In the genomic region with DNA sequence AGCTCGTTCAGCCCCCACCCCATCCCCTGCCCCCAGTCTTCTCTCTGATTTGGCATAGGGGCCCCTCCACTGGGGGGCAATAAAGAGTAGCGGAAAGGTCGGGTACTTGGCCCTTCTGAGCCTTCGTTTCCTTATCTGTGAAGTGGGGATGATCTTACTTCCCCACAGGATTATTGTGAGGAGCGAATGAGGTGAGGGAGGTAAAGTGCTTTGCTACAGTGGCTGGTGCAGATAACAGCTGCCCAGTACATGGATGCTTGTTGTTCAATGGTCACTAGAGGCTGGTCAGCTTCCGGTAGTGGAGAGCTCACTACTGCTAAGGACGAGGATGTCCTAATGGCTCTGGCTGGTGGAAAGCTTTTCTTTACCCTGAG, we compare ENCODE assay signal across 21 cellular contexts.
"Had no signal": no experiment of that assay in that cellular context is flagged by ENCODE, and none has a peak within 500 bp of the region (broad histone marks: within the 10 kb centered on the region; RNA-seq: fewer than 3 reads in every experiment).

No MANE protein-coding gene starts in this region.

- DNase-seq: activated CD4-positive, alpha-beta T cell treated with anti-CD3 and anti-CD28 coated beads for 36 hours; activated CD4-positive, alpha-beta T cell treated with anti-CD3 and anti-CD28 coated beads, Interleukin-2, amount 50 U/mL, for 48 hours; activated naive CD4-positive, alpha-beta T cell; activated naive CD8-positive, alpha-beta T cell treated with anti-CD3 and anti-CD28 coated beads for 36 hours; activated T-cell treated with anti-CD3 and anti-CD28 coated beads for 4 hours; amniotic stem cell; dermis blood vessel endothelial cell; effector memory CD8-positive, alpha-beta T cell; mucosa of descending colon; naive B cell; stimulated activated CD4-positive, alpha-beta T cell treated with anti-CD3 and anti-CD28 coated beads, Interleukin-12 subunit alpha, Interleukin-12 subunit beta, amount 100 ng/mL, for 4 hours; stimulated activated CD4-positive, alpha-beta T cell treated with anti-CD3 and anti-CD28 coated beads, Interleukin-1b, Interleukin-23, amount 100 ng/mL, for 48 hours; stimulated activated CD8-positive, alpha-beta memory T cell treated with anti-CD3 and anti-CD28 coated beads, Interleukin-4, amount 100 ng/mL, for 48 hours; stimulated activated naive CD4-positive, alpha-beta T cell; transverse colon had no signal

- H3K9me3 Mint-ChIP-seq: activated naive CD8-positive, alpha-beta T cell treated with anti-CD3 and anti-CD28 coated beads for 36 hours; activated T-helper 17 cell treated with anti-CD3 and anti-CD28 coated beads, Interleukin-2, amount 50 U/mL, for 72 hours; effector memory CD8-positive, alpha-beta T cell; memory B cell; naive B cell; neural crest cell had no signal

- H3K27me3 Mint-ChIP-seq: activated CD4-positive, alpha-beta T cell treated with anti-CD3 and anti-CD28 coated beads for 36 hours; activated T-helper 17 cell treated with anti-CD3 and anti-CD28 coated beads, Interleukin-2, amount 50 U/mL, for 72 hours had no signal

- H3K4me1 ChIP-seq: prostate gland had no signal

- H3K36me3 ChIP-seq: prostate gland, right atrium auricular region, transverse colon, vagina had no signal

- H3K27me3 ChIP-seq: right atrium auricular region, vagina had no signal

- H3K9me3 ChIP-seq: mucosa of descending colon, prostate gland, right atrium auricular region, transverse colon, vagina had no signal

- H3K36me3 Mint-ChIP-seq: activated naive CD8-positive, alpha-beta T cell treated with anti-CD3 and anti-CD28 coated beads for 36 hours; memory B cell; naive B cell had no signal

- H3K4me1 Mint-ChIP-seq: activated naive CD8-positive, alpha-beta T cell treated with anti-CD3 and anti-CD28 coated beads for 36 hours; memory B cell had no signal

- ATAC-seq: activated CD4-positive, alpha-beta T cell treated with anti-CD3 and anti-CD28 coated beads for 36 hours; activated T-helper 17 cell treated with anti-CD3 and anti-CD28 coated beads, Interleukin-2, amount 50 U/mL, for 72 hours; effector memory CD8-positive, alpha-beta T cell; mucosa of descending colon had no signal

- H3K4me3 ChIP-seq: mucosa of descending colon, prostate gland, right atrium auricular region, transverse colon, vagina had no signal

- H3K27ac ChIP-seq: prostate gland, right atrium auricular region, transverse colon, vagina had no signal

- H3K4me3 Mint-ChIP-seq: activated CD4-positive, alpha-beta T cell treated with anti-CD3 and anti-CD28 coated beads for 36 hours; activated naive CD8-positive, alpha-beta T cell treated with anti-CD3 and anti-CD28 coated beads for 36 hours; activated T-helper 17 cell treated with anti-CD3 and anti-CD28 coated beads, Interleukin-2, amount 50 U/mL, for 72 hours; effector memory CD8-positive, alpha-beta T cell; memory B cell had no signal

- H3K27ac Mint-ChIP-seq: activated CD4-positive, alpha-beta T cell treated with anti-CD3 and anti-CD28 coated beads for 36 hours; activated naive CD8-positive, alpha-beta T cell treated with anti-CD3 and anti-CD28 coated beads for 36 hours; activated T-helper 17 cell treated with anti-CD3 and anti-CD28 coated beads, Interleukin-2, amount 50 U/mL, for 72 hours; effector memory CD8-positive, alpha-beta T cell; memory B cell; naive B cell had no signal
